27 cellular contexts compared by ENCODE assay signal in the genomic region with DNA sequence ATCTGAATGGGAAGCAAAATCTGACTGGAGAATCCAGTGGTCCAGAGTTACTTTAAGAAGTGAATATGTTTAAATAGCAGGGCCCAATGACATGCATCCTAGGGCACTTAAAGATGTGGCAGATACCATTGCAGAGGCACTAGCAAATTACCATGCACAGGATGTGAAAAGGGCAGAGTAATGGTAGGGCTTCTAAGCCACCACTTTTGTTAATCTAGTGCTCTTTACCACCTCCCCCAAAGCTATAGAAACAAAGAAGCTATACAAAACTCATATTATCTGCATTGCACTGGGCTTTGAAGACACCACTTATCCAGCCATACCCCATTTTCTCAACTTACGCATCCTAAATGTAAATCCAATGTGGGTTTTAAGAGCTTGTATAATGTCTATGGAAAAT.
A peak's percentile ranks its signal among the peaks of the same experiment; 100 is the strongest.
DNase-seq lines count a peak whose midpoint lies in the region; ATAC-seq lines count a peak whose summit lies in the region.
"Had no signal": no experiment of that assay in that cellular context is flagged by ENCODE, and none has a peak within 500 bp of the region (broad histone marks: within the 10 kb centered on the region; RNA-seq: fewer than 3 reads in every experiment).

No MANE protein-coding gene starts in this region.

- no peaks in the 10 kb centered on the region for H3K27me3 ChIP-seq in CD8-positive, alpha-beta memory T cell (ENCODE audit: insufficient read depth, low read length, poor library complexity, severe bottlenecking)
- H3K27me3 ChIP-seq in HUES48 (ENCODE audit: control insufficient read depth, insufficient read depth, low read length), result no peaks in the 10 kb centered on the region
- H3K27me3 ChIP-seq: pancreas, right atrium auricular region, spleen, vagina had no signal

- peaks cover 0 to 5% (median 2%) of the 10 kb centered on the region in 5 donors for H3K9me3 Mint-ChIP-seq in CD8-positive, alpha-beta memory T cell
- H3K9me3 Mint-ChIP-seq in memory B cell, result peaks cover 7% of the 10 kb centered on the region
- peaks cover 5% of the 10 kb centered on the region for H3K9me3 Mint-ChIP-seq in activated T-cell treated with anti-CD3 and anti-CD28 coated beads, Interleukin-2, amount 50 U/mL, for 24 hours
- H3K9me3 Mint-ChIP-seq: central memory CD8-positive, alpha-beta T cell; natural killer cell treated with Interleukin-12 subunit alpha and Interleukin-12 subunit beta and Interleukin-15 and Interleukin-18, amount 100 ng/mL, for 72 hours had no signal

- H3K27ac Mint-ChIP-seq in CD8-positive, alpha-beta memory T cell, result peak overlapping the region in 1 of 8 donors; percentile 42
- H3K27ac Mint-ChIP-seq in memory B cell, result peak overlapping the region; percentile 31
- H3K27ac Mint-ChIP-seq in activated T-cell treated with anti-CD3 and anti-CD28 coated beads, Interleukin-2, amount 50 U/mL, for 24 hours, result no peak overlapping the region
- H3K27ac Mint-ChIP-seq: activated CD4-positive, alpha-beta T cell treated with anti-CD3 and anti-CD28 coated beads, Interleukin-2, amount 10 ng/mL, durations not matched to agents 7 days and 5 days; activated T-helper 1 cell treated with anti-CD3 and anti-CD28 coated beads, Interleukin-12 subunit alpha, Interleukin-12 subunit beta, Interleukin-2, Interleukin-4 antibody, amounts not matched to agents 30 ng/mL and 10 ng/mL and 1 ng/mL, durations not matched to agents 14 hours and 24 hours and 36 hours had no signal

- ATAC-seq in memory B cell (ENCODE audit: low read depth), result no peak
- no peak for ATAC-seq in HG03520 (IDR thresholded peaks at IDR 0.05; ENCODE audit: unreplicated experiment)
- ATAC-seq: activated naive CD4-positive, alpha-beta T cell treated with anti-CD3 and anti-CD28 coated beads, Interleukin-2, amount 50 U/mL, for 72 hours; natural killer cell treated with Interleukin-12 subunit alpha and Interleukin-12 subunit beta and Interleukin-15 and Interleukin-18, amount 100 ng/mL, for 72 hours; pancreas had no signal

- POLR2A ChIA-PET in CD8-positive, alpha-beta memory T cell (lab: Charles Lee), result no interaction called here

- H3K4me3 ChIP-seq in CD8-positive, alpha-beta memory T cell (ENCODE audit: low read length), result no peak overlapping the region
- H3K4me3 ChIP-seq in HUES48 (ENCODE audit: low read depth, low read length), result no peak overlapping the region
- H3K4me3 ChIP-seq: pancreas, right atrium auricular region, spleen, vagina had no signal

- H3K4me1 Mint-ChIP-seq in CD8-positive, alpha-beta memory T cell, result peaks cover 38 to 51% (median 50%) of the 10 kb centered on the region in 3 donors
- H3K4me1 Mint-ChIP-seq in memory B cell, result peaks cover 59% of the 10 kb centered on the region
- H3K4me1 Mint-ChIP-seq in activated T-cell treated with anti-CD3 and anti-CD28 coated beads, Interleukin-2, amount 50 U/mL, for 24 hours (ENCODE audit: low read depth), result peaks cover 57% of the 10 kb centered on the region

- no peaks in the 10 kb centered on the region for H3K9me3 ChIP-seq in CD8-positive, alpha-beta memory T cell (ENCODE audit: low read length)
- H3K9me3 ChIP-seq in HUES48 (ENCODE audit: control insufficient read depth, insufficient read depth, low read length), result no peaks in the 10 kb centered on the region
- H3K9me3 ChIP-seq: pancreas, vagina had no signal

- no peak for DNase-seq in CD8-positive, alpha-beta memory T cell
- DNase-seq in OCI-M1 (lab: John Stamatoyannopoulos, UW) (peak; percentile 46), memory B cell (ENCODE audit: low spot score in 2 of 2) (no peak), RPMI8226 (no peak), NCI-H146 treated with DMSO at 0.1 percent for 48 hours (lab: John Stamatoyannopoulos, UW; ENCODE audit: unreplicated experiment) (no peak)
- no peak for DNase-seq in activated T-cell treated with anti-CD3 and anti-CD28 coated beads, Interleukin-2, amount 50 U/mL, for 24 hours
- DNase-seq: activated CD4-positive, alpha-beta T cell treated with anti-CD3 and anti-CD28 coated beads, Interleukin-2, amount 10 ng/mL, durations not matched to agents 7 days and 5 days; dermis blood vessel endothelial cell; HFFc6; MV-4-11; NCI-H146; NCI-H748 treated with DMSO at 0.1 percent for 48 hours; pancreas; SHP77 treated with DMSO at 0.1 percent for 48 hours; spleen; stimulated activated CD4-positive, alpha-beta T cell treated with anti-CD3 and anti-CD28 coated beads, Interleukin-4, amount 100 ng/mL, for 1 hour; stimulated activated naive CD4-positive, alpha-beta T cell; T-helper 1 cell had no signal

- no peaks in the 10 kb centered on the region for H3K27me3 Mint-ChIP-seq in CD8-positive, alpha-beta memory T cell
- no peaks in the 10 kb centered on the region for H3K27me3 Mint-ChIP-seq in memory B cell
- H3K27me3 Mint-ChIP-seq in activated T-cell treated with anti-CD3 and anti-CD28 coated beads, Interleukin-2, amount 50 U/mL, for 24 hours, result no peaks in the 10 kb centered on the region
- H3K27me3 Mint-ChIP-seq: activated CD4-positive, alpha-beta T cell treated with anti-CD3 and anti-CD28 coated beads, Interleukin-2, amount 10 ng/mL, durations not matched to agents 7 days and 5 days; central memory CD8-positive, alpha-beta T cell; natural killer cell treated with Interleukin-12 subunit alpha and Interleukin-12 subunit beta and Interleukin-15 and Interleukin-18, amount 100 ng/mL, for 72 hours had no signal

- no peak overlapping the region for H3K9ac ChIP-seq in HUES48 (ENCODE audit: low read depth, low read length)
- H3K9ac ChIP-seq: KMS-11 had no signal

- H3K36me3 ChIP-seq in CD8-positive, alpha-beta memory T cell (ENCODE audit: insufficient read depth, low read length), result no peaks in the 10 kb centered on the region
- H3K36me3 ChIP-seq in HUES48 (ENCODE audit: control insufficient read depth, insufficient read depth, low read length), result no peaks in the 10 kb centered on the region
- H3K36me3 ChIP-seq: pancreas, right atrium auricular region, vagina had no signal

- H3K4me1 ChIP-seq in CD8-positive, alpha-beta memory T cell (ENCODE audit: insufficient read depth, low read length), result peaks cover 16% of the 10 kb centered on the region
- H3K4me1 ChIP-seq in HUES48 (ENCODE audit: control insufficient read depth, insufficient read depth, low read length), result peaks cover 45% of the 10 kb centered on the region
- H3K4me1 ChIP-seq: pancreas had no signal

- peaks cover 21 to 52% (median 24%) of the 10 kb centered on the region in 3 donors for H3K36me3 Mint-ChIP-seq in CD8-positive, alpha-beta memory T cell
- peaks cover 37% of the 10 kb centered on the region for H3K36me3 Mint-ChIP-seq in memory B cell
- peaks cover 61% of the 10 kb centered on the region for H3K36me3 Mint-ChIP-seq in activated T-cell treated with anti-CD3 and anti-CD28 coated beads, Interleukin-2, amount 50 U/mL, for 24 hours (ENCODE audit: low read depth)

- H3K4me3 Mint-ChIP-seq in CD8-positive, alpha-beta memory T cell, result no peak overlapping the region
- no peak overlapping the region for H3K4me3 Mint-ChIP-seq in memory B cell
- H3K4me3 Mint-ChIP-seq in activated T-cell treated with anti-CD3 and anti-CD28 coated beads, Interleukin-2, amount 50 U/mL, for 24 hours, result no peak overlapping the region
- H3K4me3 Mint-ChIP-seq: activated CD4-positive, alpha-beta T cell treated with anti-CD3 and anti-CD28 coated beads, Interleukin-2, amount 10 ng/mL, durations not matched to agents 7 days and 5 days; central memory CD8-positive, alpha-beta T cell; natural killer cell treated with Interleukin-12 subunit alpha and Interleukin-12 subunit beta and Interleukin-15 and Interleukin-18, amount 100 ng/mL, for 72 hours had no signal

- CTCF ChIA-PET in CD8-positive, alpha-beta memory T cell (lab: Charles Lee), result no interaction called here

- H3K27ac ChIP-seq in CD8-positive, alpha-beta memory T cell (ENCODE audit: low read depth, low read length), result peak overlapping the region; percentile 70
- H3K27ac ChIP-seq in HUES48 (ENCODE audit: low read depth, low read length), result peak overlapping the region; percentile 67
- H3K27ac ChIP-seq: KMS-11, pancreas, right atrium auricular region, vagina had no signal
